In genomic region chr16:19458722-19459379, GRCh38 we compare ENCODE assay signal across 22 cellular contexts. TPM values are rescaled to one million over a fixed set of nuclear protein-coding genes. Genes with fewer than 3 reads are reported as not detected.
DNase-seq lines count a peak whose midpoint lies in the region; ATAC-seq, FAIRE-seq and TF ChIP-seq lines count a peak whose summit lies in the region.
"Had no signal": no experiment of that assay in that cellular context is flagged by ENCODE, and none has a peak within 500 bp of the region (broad histone marks: within the 10 kb centered on the region; RNA-seq: fewer than 3 reads in every experiment).

No MANE protein-coding gene starts in this region.

- TF ChIP-seq CTCF in Calu3 (IDR thresholded peaks at IDR 0.05; ENCODE audit: unreplicated experiment) (no peak), GM23338 (conservative IDR thresholded peaks at IDR 0.05; ENCODE audit: low read depth in 2 of 2) (peak in 1 of 2 experiments; percentile 33; a peak in 1 of 4 replicates), endothelial cell (IDR thresholded peaks at IDR 0.05; ENCODE audit: unreplicated experiment) (no peak), suprapubic skin (IDR thresholded peaks at IDR 0.05) (no peak), pancreas (IDR thresholded peaks at IDR 0.05) (no peak)

- no peaks in the 10 kb centered on the region for H4K20me1 ChIP-seq in GM23338 (replicated peaks; ENCODE audit: insufficient read depth)

- CTCF ChIA-PET in Calu3 (lab: Charles Lee): no interaction called here

- FAIRE-seq in RCC 7860 (lab: Jason Lieb, UNC) (no peak), pancreas (lab: Jason Lieb, UNC) (no peak)
- FAIRE-seq: A549, D721Med, G401.6, GM12891 had no signal

- H3K9me3 Mint-ChIP-seq in Calu3 (ENCODE audit: low read depth, unreplicated experiment): no peaks in the 10 kb centered on the region
- no peaks in the 10 kb centered on the region for H3K9me3 Mint-ChIP-seq in GM23338
- H3K9me3 Mint-ChIP-seq in endothelial cell (ENCODE audit: unreplicated experiment): no peaks in the 10 kb centered on the region
- H3K9me3 Mint-ChIP-seq: IgD-negative memory B cell had no signal

- H3K27ac Mint-ChIP-seq in Calu3 (ENCODE audit: unreplicated experiment) (peak overlapping the region; percentile 19), GM23338 (peak overlapping the region; percentile 14; the same call in 1 of the 2 replicates), endothelial cell (ENCODE audit: unreplicated experiment) (peak overlapping the region; percentile 7)
- H3K27ac Mint-ChIP-seq: CD4-positive, alpha-beta memory T cell; IgD-negative memory B cell had no signal

- H3K27me3 ChIP-seq in GM23338 (ENCODE audit: insufficient read depth) (no peaks in the 10 kb centered on the region), suprapubic skin (no peaks in the 10 kb centered on the region), HAP-1 (ENCODE audit: low read depth) (no peaks in the 10 kb centered on the region), pancreas (no peaks in the 10 kb centered on the region)
- H3K27me3 ChIP-seq: BE2C had no signal

- TF ChIP-seq POLR2A in suprapubic skin (IDR thresholded peaks at IDR 0.05): no peak

- no peaks in the 10 kb centered on the region for H3K9me2 ChIP-seq in GM23338 (ENCODE audit: insufficient read depth)

- intact Hi-C loops in Calu3 (cut with micrococcal nuclease; ENCODE audit: unreplicated experiment): no loop called here
- intact Hi-C loops in pancreas (cut with DNase I): no loop called here

- H3K4me3 Mint-ChIP-seq in Calu3 (ENCODE audit: low read depth, unreplicated experiment) (no peak overlapping the region), GM23338 (no peak overlapping the region), endothelial cell (ENCODE audit: unreplicated experiment) (no peak overlapping the region)
- H3K4me3 Mint-ChIP-seq: CD4-positive, alpha-beta memory T cell; IgD-negative memory B cell had no signal

- WGBS in suprapubic skin: 89% methylated on average over 9 of the region's 9 CpGs
- 67 to 87% methylated on average over 9 of the region's 9 CpGs for WGBS in pancreas, 2 donors

- H3K36me3 Mint-ChIP-seq in Calu3 (ENCODE audit: insufficient read depth, unreplicated experiment): peaks cover 63% of the 10 kb centered on the region
- no peaks in the 10 kb centered on the region; the same call in 2 of the 3 replicates for H3K36me3 Mint-ChIP-seq in GM23338 (ENCODE audit: low read depth)
- no peaks in the 10 kb centered on the region for H3K36me3 Mint-ChIP-seq in endothelial cell (ENCODE audit: low read depth, unreplicated experiment)
- H3K36me3 Mint-ChIP-seq: CD4-positive, alpha-beta memory T cell; IgD-negative memory B cell had no signal

- no peaks in the 10 kb centered on the region for H3K79me2 ChIP-seq in GM23338 (replicated peaks; ENCODE audit: insufficient read depth)

- H2AFZ ChIP-seq in GM23338: peak overlapping the region; percentile 78; the same call in 1 of the 2 replicates

- in situ Hi-C loops in SK-MEL-5 (cut with HindIII; ENCODE audit: low pct_unique_long_range_greater_than_20kb, low sequenced_read_pairs) (no loop called here), HAP-1 (cut with MboI; ENCODE audit: low sequenced_read_pairs) (no loop called here)

- H3K9me3 ChIP-seq in suprapubic skin (no peaks in the 10 kb centered on the region), HAP-1 (no peaks in the 10 kb centered on the region), pancreas (no peaks in the 10 kb centered on the region)
- H3K9me3 ChIP-seq: A549, BE2C had no signal

- ATAC-seq in GM23338 (peak; percentile 61), pancreas (no peak)
- ATAC-seq: A549, HCT116 had no signal

- no peaks in the 10 kb centered on the region for H3K27me3 Mint-ChIP-seq in Calu3 (ENCODE audit: unreplicated experiment)
- peaks cover 4% of the 10 kb centered on the region for H3K27me3 Mint-ChIP-seq in GM23338 (ENCODE audit: insufficient read depth, low read depth, poor library complexity)
- H3K27me3 Mint-ChIP-seq in endothelial cell (ENCODE audit: unreplicated experiment): peaks cover 2% of the 10 kb centered on the region
- H3K27me3 Mint-ChIP-seq: IgD-negative memory B cell had no signal

- BruUV-seq in Calu3 (replicated peaks; lab: Mats Ljungman, UMichigan): no TSS peak

- H3F3A ChIP-seq in GM23338 (replicated peaks; ENCODE audit: low read depth): no peaks in the 10 kb centered on the region

- DNase-seq in Calu3 (no peak), GM23338 (ENCODE audit: low spot score) (peak; percentile 50), SK-MEL-5 (ENCODE audit: low read depth, low spot score) (peak; percentile 15), endothelial cell (ENCODE audit: low spot score) (no peak), suprapubic skin (ENCODE audit: low spot score in 2 of 2) (no peak), RCC 7860 (ENCODE audit: low spot score) (no peak), HAP-1 (ENCODE audit: low spot score in 2 of 2) (no peak), pancreas (no peak)
- DNase-seq: BE2C; CD4-positive, alpha-beta memory T cell; DMS153; DMS79 treated with DMSO at 0.1 percent for 48 hours; EL; GOT3 had no signal

- H3K4me1 Mint-ChIP-seq in Calu3 (ENCODE audit: low read depth, unreplicated experiment) (no peaks in the 10 kb centered on the region), GM23338 (peaks cover 3% of the 10 kb centered on the region; the same call in 1 of the 3 replicates), endothelial cell (ENCODE audit: unreplicated experiment) (no peaks in the 10 kb centered on the region)
- H3K4me1 Mint-ChIP-seq: IgD-negative memory B cell had no signal

- no peak for TF ChIP-seq EP300 in suprapubic skin (IDR thresholded peaks at IDR 0.05)

- H3K4me1 ChIP-seq in GM23338 (ENCODE audit: insufficient read depth) (no peaks in the 10 kb centered on the region), suprapubic skin (no peaks in the 10 kb centered on the region), HAP-1 (no peaks in the 10 kb centered on the region), pancreas (no peaks in the 10 kb centered on the region)
- H3K4me1 ChIP-seq: BE2C had no signal

- H3K4me2 ChIP-seq in GM23338: no peak overlapping the region
- H3K4me2 ChIP-seq: A549 had no signal

- no peaks in the 10 kb centered on the region for H3K36me3 ChIP-seq in GM23338 (ENCODE audit: insufficient read depth)
- no peaks in the 10 kb centered on the region for H3K36me3 ChIP-seq in suprapubic skin
- H3K36me3 ChIP-seq in HAP-1 (replicated peaks): no peaks in the 10 kb centered on the region
- H3K36me3 ChIP-seq in pancreas: no peaks in the 10 kb centered on the region
- H3K36me3 ChIP-seq: BE2C had no signal

- H3K4me3 ChIP-seq in GM23338 (no peak overlapping the region), suprapubic skin (no peak overlapping the region), HAP-1 (no peak overlapping the region), pancreas (no peak overlapping the region)
- H3K4me3 ChIP-seq: A549 had no signal

- H3K27ac ChIP-seq in GM23338 (ENCODE audit: low read depth): no peak overlapping the region
- no peak overlapping the region for H3K27ac ChIP-seq in suprapubic skin
- no peak overlapping the region for H3K27ac ChIP-seq in pancreas
- H3K27ac ChIP-seq: A549, C4-2B had no signal

TF ChIP-seq in GM23338, 12 proteins besides CTCF, POLR2A, EP300 and RAD21 (continues in another document):
- no peak for TF ChIP-seq ZNF114 (CRISPR knock-in tag; IDR thresholded peaks at IDR 0.05)

RNA-seq across cellular contexts. Expression of gene TMC5, which starts 41.2 kb away (rescaled TPM):
- 117 and 149 TPM in 2 replicates for total RNA-seq in Calu3 (2022)
- 1.7 and 2.3 TPM in 2 replicates for total RNA-seq in GM23338 (2014; rRNA removed; shearing (Covaris generic))
- 4.8 and 7.0 TPM in 2 replicates for polyA plus RNA-seq in GM23338 (2016; fragmentation: Nextera tagmentation; extraction: Ambion mirVana)
- not detected in 2 replicates for total RNA-seq in SK-MEL-5 (2014; rRNA removed; shearing (Covaris generic))
- polyA plus RNA-seq in SK-MEL-5 (2015; cell fraction: cytosol; rRNA removed): 0.10 TPM in 1 of 2 replicates, not detected in the other
- polyA plus RNA-seq in SK-MEL-5 (2015; cell fraction: nucleus; rRNA removed): not detected in 2 replicates
- total RNA-seq in endothelial cell (ENCODE audit: unreplicated experiment): 0.69 TPM
- 1 to 10 TPM; 1.1 to 2.0 (median 1.7) TPM for total RNA-seq in suprapubic skin
- total RNA-seq in pancreas: 10 to 100 TPM in 2 of 6 donors, 1 to 10 TPM in 4; 4.1 to 24.8 (median 5.6) TPM
- polyA plus RNA-seq in pancreas: 1 to 10 TPM; 1.3 to 1.7 TPM
- total RNA-seq: CD4-positive, alpha-beta memory T cell had no signal
- polyA plus RNA-seq: AG04450, IgD-negative memory B cell had no signal

Comparison
In these comparisons a context has a peak if more than half of its experiments do, and no peak if none do; other contexts are left out.
1. DNase-seq: peak in GM23338 (single experiment) and SK-MEL-5 (single experiment); none in Calu3 (single experiment), endothelial cell (single experiment), suprapubic skin (0 of 2), RCC 7860 (single experiment), HAP-1 (0 of 2) and pancreas (0 of 6).
2. Peak in every context shown above with its lines, with median percentiles within 50 percentile points of each other: H3K27ac Mint-ChIP-seq.